16 cellular contexts compared by ENCODE assay signal in the genomic region with DNA sequence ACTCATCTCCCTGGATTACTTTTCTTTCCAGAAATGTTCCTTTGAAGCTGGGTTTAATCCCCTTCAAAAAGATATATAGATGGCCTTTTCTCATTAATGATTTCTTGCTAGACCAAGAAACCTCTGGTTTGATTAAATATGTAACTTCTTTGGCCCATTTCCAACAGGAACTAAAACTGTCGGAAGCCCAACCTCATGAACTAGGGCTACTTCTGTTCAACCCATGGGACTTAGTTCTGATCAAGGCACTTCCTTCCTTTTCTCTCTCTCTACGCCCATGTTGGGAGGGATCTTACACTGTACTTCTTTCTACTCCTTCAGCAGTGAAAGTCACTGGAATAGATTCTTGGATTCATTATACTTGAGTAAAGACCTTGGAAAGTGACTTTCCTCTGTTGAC.
DNase-seq lines count a peak whose midpoint lies in the region; ATAC-seq and TF ChIP-seq lines count a peak whose summit lies in the region.
"Had no signal": no experiment of that assay in that cellular context is flagged by ENCODE, and none has a peak within 500 bp of the region (broad histone marks: within the 10 kb centered on the region; RNA-seq: fewer than 3 reads in every experiment).

No MANE protein-coding gene starts in this region.

- no peak overlapping the region for H3K4me3 ChIP-seq in lower lobe of right lung
- H3K4me3 ChIP-seq: heart left ventricle, testis had no signal

- H3K4me1 ChIP-seq in lower lobe of right lung, result no peaks in the 10 kb centered on the region
- H3K4me1 ChIP-seq: heart left ventricle, testis had no signal

- H3K27me3 ChIP-seq in lower lobe of right lung (ENCODE audit: low read depth), result no peaks in the 10 kb centered on the region
- H3K27me3 ChIP-seq: testis had no signal

- ATAC-seq in GM18909 (IDR thresholded peaks at IDR 0.05; ENCODE audit: poor library complexity, unreplicated experiment), result peak; percentile 81
- peak; percentile 62 for ATAC-seq in HG02973 (IDR thresholded peaks at IDR 0.05; ENCODE audit: unreplicated experiment)
- ATAC-seq in lower lobe of right lung, result peak; percentile 57 to 59
- no peak for ATAC-seq in left ventricle myocardium superior
- ATAC-seq in GM21360 (IDR thresholded peaks at IDR 0.05; ENCODE audit: unreplicated experiment), result no peak
- ATAC-seq: heart left ventricle, SK-N-SH treated with all-trans-retinoic acid at 6 μM for 48 hours had no signal

- peak; percentile 3 to 8 for DNase-seq in Kasumi-1 (lab: John Stamatoyannopoulos, UW)
- no peak for DNase-seq in lower lobe of right lung
- no peak for DNase-seq in left ventricle myocardium superior
- no peak for DNase-seq in posterior cingulate gyrus
- DNase-seq in T-helper 2 cell, result no peak
- DNase-seq: activated effector memory CD4-positive, alpha-beta T cell treated with Interleukin-2 at 50 U/mL for 16 hours; heart left ventricle; kidney glomerular epithelial cell; NCI-H1105; NCI-H226; testis had no signal

- no peaks in the 10 kb centered on the region for H3K36me3 ChIP-seq in lower lobe of right lung
- H3K36me3 ChIP-seq: heart left ventricle had no signal

- no peak for TF ChIP-seq CTCF in lower lobe of right lung (IDR thresholded peaks at IDR 0.05)

- intact Hi-C loops in lower lobe of right lung (cut with DNase I), result no loop called here
- intact Hi-C loops in left ventricle myocardium superior (cut with micrococcal nuclease), result no loop called here
- intact Hi-C loops in posterior cingulate gyrus (cut with DNase I), result no loop called here

- peaks cover 5% of the 10 kb centered on the region for H3K9me3 ChIP-seq in lower lobe of right lung
- H3K9me3 ChIP-seq: testis had no signal

- H3K27ac ChIP-seq in lower lobe of right lung, result no peak overlapping the region
- H3K27ac ChIP-seq: heart left ventricle, testis, VCaP had no signal

Comparison
In these comparisons a context has a peak if more than half of its experiments do, and no peak if none do; other contexts are left out.
1. ATAC-seq: peak in GM18909 (single experiment), HG02973 (single experiment) and lower lobe of right lung (2 of 2); none in left ventricle myocardium superior (single experiment) and GM21360 (single experiment).
2. DNase-seq: peak in Kasumi-1 (2 of 2); none in lower lobe of right lung (single experiment), left ventricle myocardium superior (single experiment), posterior cingulate gyrus (0 of 10) and T-helper 2 cell (0 of 5).